ENCODE assay signal across 1 cellular context in genomic region chr14:22852940-22853767, GRCh38.
TF ChIP-seq lines count a peak whose summit lies in the region.

No MANE protein-coding gene starts in this region.

TF ChIP-seq in GM12878, 131 proteins besides CTCF, POLR2A, EP300 and RAD21 (continued from another document):
- no peak for TF ChIP-seq PRDM15 (CRISPR knock-in tag; IDR thresholded peaks at IDR 0.05)
- 0 out of 2 replicates have a peak, but pooled peaks have one; percentile 14 for TF ChIP-seq BACH1 (IDR thresholded peaks at IDR 0.05; ENCODE audit: borderline replicate concordance)
- TF ChIP-seq CREM (IDR thresholded peaks at IDR 0.05; ENCODE audit: low read depth): 0 out of 2 replicates have a peak, but pooled peaks have one; percentile 6
- 0 out of 2 replicates have a peak, but pooled peaks have one; percentile 24 for TF ChIP-seq ZNF687 (IDR thresholded peaks at IDR 0.05)
- no peak for TF ChIP-seq STAT3 (IDR thresholded peaks at IDR 0.05; ENCODE audit: low read depth, low read length)
- no peak for TF ChIP-seq PAX8 (IDR thresholded peaks at IDR 0.05)
- TF ChIP-seq CBFB (IDR thresholded peaks at IDR 0.05; ENCODE audit: low read depth): no peak
